In the genomic region with DNA sequence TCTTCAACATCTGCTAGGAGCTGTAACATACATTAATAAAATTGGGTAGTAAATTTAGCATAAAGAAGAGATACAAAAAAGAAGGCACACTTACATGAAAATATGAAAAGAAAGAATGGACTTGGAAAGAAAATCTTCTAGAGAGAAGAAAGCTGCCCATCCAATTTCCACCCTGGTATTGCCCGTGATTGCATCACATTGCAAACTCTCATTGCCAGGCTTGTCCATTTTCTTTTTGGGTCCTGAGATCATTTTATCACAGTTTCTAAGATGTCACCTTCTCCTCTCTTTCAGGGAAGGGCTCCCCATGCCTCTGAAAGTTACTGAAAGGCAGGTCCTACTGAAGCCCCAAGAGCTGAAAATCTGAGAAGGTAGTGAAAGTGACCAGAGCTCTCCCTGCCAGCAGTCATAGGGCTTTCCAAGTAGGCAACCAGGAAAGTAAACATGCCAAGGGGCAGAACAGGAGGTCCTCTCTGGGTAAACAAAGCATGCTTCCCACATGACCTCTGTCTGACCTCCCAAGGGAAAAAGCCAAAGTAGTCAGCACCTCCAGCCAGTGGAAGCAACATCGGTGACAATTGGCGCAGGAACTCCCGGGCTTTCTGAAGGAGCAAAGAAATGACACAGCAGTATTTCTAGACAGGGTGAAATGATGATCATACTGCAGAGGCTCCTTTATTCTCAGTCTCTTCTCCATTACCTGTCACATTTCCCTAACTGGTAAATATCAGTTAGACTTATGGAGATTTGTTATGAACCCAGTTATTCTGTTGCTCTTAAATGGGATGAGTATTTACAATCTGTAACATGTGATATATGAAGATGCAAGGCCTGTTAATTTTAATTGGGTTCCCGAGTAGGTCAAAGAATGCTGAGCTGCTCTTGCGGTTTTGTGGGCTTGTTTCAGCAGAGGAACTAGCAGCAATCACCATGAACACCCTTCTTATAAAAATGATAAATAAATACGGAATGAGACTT, we compare ENCODE assay signal across 11 cellular contexts.
DNase-seq lines count a peak whose midpoint lies in the region; ATAC-seq, FAIRE-seq and TF ChIP-seq lines count a peak whose summit lies in the region.
"Had no signal": no experiment of that assay in that cellular context is flagged by ENCODE, and none has a peak within 500 bp of the region (broad histone marks: within the 10 kb centered on the region; RNA-seq: fewer than 3 reads in every experiment).

No MANE protein-coding gene starts in this region.

- H3K36me3 Mint-ChIP-seq in CD4-positive, alpha-beta T cell (ENCODE audit: low read depth): no peaks in the 10 kb centered on the region

- H3K27ac ChIP-seq in foreskin keratinocyte: no peak overlapping the region
- H3K27ac ChIP-seq in CD4-positive, alpha-beta T cell (ENCODE audit: low read depth, low read length): no peak overlapping the region

- POLR2A ChIA-PET in CD4-positive, alpha-beta T cell (lab: Charles Lee): no interaction called here

- peak; percentile 12 for DNase-seq in NCI-H2029 (lab: John Stamatoyannopoulos, UW)
- no peak for DNase-seq in NCI-H2029 treated with DMSO at 0.1 percent for 48 hours (lab: John Stamatoyannopoulos, UW)
- DNase-seq in amygdala (lab: John Stamatoyannopoulos, UW): peak in 32 of 56 donors; percentile 2 to 71 (median 14)
- peak; percentile 93 for DNase-seq in left lobe of liver (ENCODE audit: low spot score)
- DNase-seq in urothelium cell line (ENCODE audit: low spot score): peak; percentile 56
- no peak for DNase-seq in foreskin keratinocyte
- no peak for DNase-seq in CD4-positive, alpha-beta T cell
- DNase-seq: foreskin melanocyte; mucosa of descending colon; stimulated activated CD4-positive, alpha-beta T cell treated with anti-CD3 and anti-CD28 coated beads, Interleukin-1b, Interleukin-23, amount 100 ng/mL, for 48 hours had no signal

- H3K4me3 Mint-ChIP-seq in CD4-positive, alpha-beta T cell: no peak overlapping the region

- H3K9me3 ChIP-seq in CD4-positive, alpha-beta T cell (ENCODE audit: control insufficient read depth, low read length): no peaks in the 10 kb centered on the region

- H3K27ac Mint-ChIP-seq in CD4-positive, alpha-beta T cell: no peak overlapping the region

- H3K4me1 Mint-ChIP-seq in CD4-positive, alpha-beta T cell (ENCODE audit: low read depth): no peaks in the 10 kb centered on the region

- H3K27me3 Mint-ChIP-seq in CD4-positive, alpha-beta T cell: no peaks in the 10 kb centered on the region

- intact Hi-C loops in CD4-positive, alpha-beta T cell (cut with DNase I, micrococcal nuclease): no loop called here

- TF ChIP-seq CTCF in foreskin keratinocyte (conservative IDR thresholded peaks at IDR 0.05): no peak
- TF ChIP-seq CTCF in CD4-positive, alpha-beta T cell (IDR thresholded peaks at IDR 0.05): no peak

- ATAC-seq in left lobe of liver (peak; percentile 80), foreskin keratinocyte (no peak), GM18502 (IDR thresholded peaks at IDR 0.05; ENCODE audit: poor library complexity, unreplicated experiment) (no peak)
- ATAC-seq in CD4-positive, alpha-beta T cell (ENCODE audit: poor library complexity): no peak
- ATAC-seq: mucosa of descending colon had no signal

- peaks cover 3% of the 10 kb centered on the region for H3K9me3 Mint-ChIP-seq in CD4-positive, alpha-beta T cell

- no peak for FAIRE-seq in urothelium cell line (lab: Jason Lieb, UNC)

- H3K27me3 ChIP-seq in foreskin keratinocyte: no peaks in the 10 kb centered on the region
- H3K27me3 ChIP-seq in CD4-positive, alpha-beta T cell (ENCODE audit: control insufficient read depth, insufficient read depth, low read length): no peaks in the 10 kb centered on the region

- peaks cover 5% of the 10 kb centered on the region for H3K4me1 ChIP-seq in foreskin keratinocyte

- CTCF ChIA-PET in CD4-positive, alpha-beta T cell (lab: Charles Lee): no interaction called here

Comparison
In these comparisons a context has a peak if more than half of its experiments do, and no peak if none do; other contexts are left out.
1. DNase-seq: peak in NCI-H2029 (single experiment), amygdala (32 of 56), left lobe of liver (single experiment) and urothelium cell line (single experiment); none in NCI-H2029 treated with DMSO at 0.1 percent for 48 hours (single experiment), foreskin keratinocyte (0 of 2) and CD4-positive, alpha-beta T cell (0 of 10).